ENCODE assay signal across 17 cellular contexts in genomic region chr1:54805981-54806381, GRCh38. TPM values are rescaled to one million over a fixed set of nuclear protein-coding genes. Genes with fewer than 3 reads are reported as not detected.
A peak's percentile ranks its signal among the peaks of the same experiment; 100 is the strongest.
DNase-seq lines count a peak whose midpoint lies in the region; ATAC-seq and TF ChIP-seq lines count a peak whose summit lies in the region.
"Had no signal": no experiment of that assay in that cellular context is flagged by ENCODE, and none has a peak within 500 bp of the region (broad histone marks: within the 10 kb centered on the region; RNA-seq: fewer than 3 reads in every experiment).

No MANE protein-coding gene starts in this region.

- no peak overlapping the region for H2AFZ ChIP-seq in trophoblast cell (ENCODE audit: insufficient read depth, low read length, poor library complexity)

- H3K4me1 ChIP-seq in suprapubic skin (peaks cover 19% of the 10 kb centered on the region), trophoblast cell (ENCODE audit: control insufficient read depth in 1 of 2, insufficient read depth in 2 of 2, low read length in 2 of 2) (peaks cover 0 to under 1% of the 10 kb centered on the region in 2 experiments)

- no peaks in the 10 kb centered on the region for H3K9me3 ChIP-seq in suprapubic skin
- H3K9me3 ChIP-seq in trophoblast cell (ENCODE audit: insufficient read depth, low read depth, low read length), result no peaks in the 10 kb centered on the region
- H3K9me3 ChIP-seq: BLaER1 treated with 17β-estradiol and CSF1 and Interleukin-3, amounts not matched to agents 10 nM and 100 nM had no signal

- H3K27me3 ChIP-seq in suprapubic skin (peaks cover 12% of the 10 kb centered on the region), trophoblast cell (ENCODE audit: insufficient read depth, low read length) (no peaks in the 10 kb centered on the region)
- H3K27me3 ChIP-seq: BLaER1 treated with 17β-estradiol and CSF1 and Interleukin-3, amounts not matched to agents 10 nM and 100 nM had no signal

- peak overlapping the region; percentile 58 for H3K27ac ChIP-seq in caudate nucleus (ENCODE audit: low read depth, low read length)
- H3K27ac ChIP-seq in suprapubic skin, result no peak overlapping the region
- no peak overlapping the region for H3K27ac ChIP-seq in trophoblast cell (ENCODE audit: low read depth, low read length)
- H3K27ac ChIP-seq: 22Rv1 had no signal

- H2BK120ac ChIP-seq in trophoblast cell (ENCODE audit: insufficient read depth, low read length, poor library complexity), result no peak overlapping the region

- H3K36me3 ChIP-seq in suprapubic skin (no peaks in the 10 kb centered on the region), trophoblast cell (ENCODE audit: control insufficient read depth in 1 of 2, insufficient read depth in 2 of 2, low read length in 2 of 2) (no peaks in the 10 kb centered on the region)
- H3K36me3 ChIP-seq: BLaER1 treated with 17β-estradiol and CSF1 and Interleukin-3, amounts not matched to agents 10 nM and 100 nM had no signal

- no peak overlapping the region for H2BK5ac ChIP-seq in trophoblast cell (ENCODE audit: low read depth, low read length, poor library complexity)

- H3K4me2 ChIP-seq in trophoblast cell (ENCODE audit: low read length), result no peak overlapping the region

- H3K14ac ChIP-seq in trophoblast cell (ENCODE audit: low read length), result no peak overlapping the region

- no peak overlapping the region for H3K23ac ChIP-seq in trophoblast cell (ENCODE audit: low read length)

- ATAC-seq in activated CD4-positive, CD25-positive, alpha-beta regulatory T cell treated with anti-CD3 and anti-CD28 coated beads, Interleukin-2, amount 50 U/mL, for 24 hours, result no peak
- no peak for ATAC-seq in left lobe of liver
- no peak for ATAC-seq in HG02798 (IDR thresholded peaks at IDR 0.05; ENCODE audit: poor library complexity, unreplicated experiment)

- TF ChIP-seq EP300 in suprapubic skin (IDR thresholded peaks at IDR 0.05), result no peak

- WGBS in suprapubic skin, result 73% methylated on average over 13 of the region's 35 CpGs
- WGBS in trophoblast cell (ENCODE audit: extremely low coverage, insufficient coverage, insufficient read length), result no CpG with 5 or more reads among the region's 35 CpGs

- H3K18ac ChIP-seq in trophoblast cell (ENCODE audit: low read length), result no peak overlapping the region

- no peak overlapping the region for H2AK5ac ChIP-seq in trophoblast cell (ENCODE audit: low read length)

- no peak overlapping the region for H4K12ac ChIP-seq in trophoblast cell (ENCODE audit: low read depth, low read length)

- no peak overlapping the region for H3K9ac ChIP-seq in trophoblast cell (ENCODE audit: low read length)
- H3K9ac ChIP-seq: BLaER1 treated with 17β-estradiol and CSF1 and Interleukin-3, amounts not matched to agents 10 nM and 100 nM had no signal

- no peak for TF ChIP-seq POLR2A in suprapubic skin (IDR thresholded peaks at IDR 0.05)

- TF ChIP-seq CTCF in suprapubic skin (IDR thresholded peaks at IDR 0.05), result no peak

- peak; percentile 26 for DNase-seq in activated CD4-positive, CD25-positive, alpha-beta regulatory T cell treated with anti-CD3 and anti-CD28 coated beads, Interleukin-2, amount 50 U/mL, for 72 hours
- DNase-seq in caudate nucleus (lab: John Stamatoyannopoulos, UW) (peak in 19 of 61 donors; percentile 5 to 47 (median 27)), left lobe of liver (ENCODE audit: low spot score) (peak; percentile 39), suprapubic skin (ENCODE audit: low spot score in 2 of 2) (peak; percentile 46 to 67), NCI-H2029 treated with DMSO at 0.1 percent for 48 hours (lab: John Stamatoyannopoulos, UW) (no peak), trophoblast cell (no peak)
- DNase-seq: HFFc6, NCI-H1417, NCI-H2029, NCI-H510A, SIG-M5 had no signal

- no peaks in the 10 kb centered on the region for H3K79me1 ChIP-seq in trophoblast cell (ENCODE audit: low read length)

- H3K4ac ChIP-seq in trophoblast cell (ENCODE audit: low read depth, low read length), result no peak overlapping the region

- H3K4me3 ChIP-seq in suprapubic skin (no peak overlapping the region), trophoblast cell (ENCODE audit: low read depth, low read length) (no peak overlapping the region)
- H3K4me3 ChIP-seq: BLaER1 treated with 17β-estradiol and CSF1 and Interleukin-3, amounts not matched to agents 10 nM and 100 nM had no signal

- H4K91ac ChIP-seq in trophoblast cell (ENCODE audit: low read depth, low read length), result no peak overlapping the region

- no peaks in the 10 kb centered on the region for H3K79me2 ChIP-seq in trophoblast cell (ENCODE audit: control insufficient read depth, insufficient read depth, low read length, poor library complexity)

- no peak overlapping the region for H2BK12ac ChIP-seq in trophoblast cell (ENCODE audit: low read length)

- H4K8ac ChIP-seq in trophoblast cell (ENCODE audit: low read depth, low read length), result no peak overlapping the region

RNA-seq across cellular contexts. Expression of gene TTC22, which starts 4.9 kb away (rescaled TPM):
- total RNA-seq in left lobe of liver (4.4 TPM), suprapubic skin (10 to 100 TPM; 37.4 to 64.0 (median 58.0) TPM)
- polyA plus RNA-seq in trophoblast cell (2013), result 0.12 and 0.35 TPM in 2 replicates
- total RNA-seq: Daoy, HFFc6, LHCN-M2 had no signal

RNA-seq across cellular contexts. Expression of gene PARS2, which starts 41.7 kb away (rescaled TPM):
- total RNA-seq in left lobe of liver (4.3 TPM), suprapubic skin (1 to 10 TPM; 3.2 to 8.7 (median 5.8) TPM)
- 3.8 and 3.9 TPM in 2 replicates for polyA plus RNA-seq in trophoblast cell (2013)

Comparison
In these comparisons a context has a peak if more than half of its experiments do, and no peak if none do; other contexts are left out.
1. DNase-seq: peak in activated CD4-positive, CD25-positive, alpha-beta regulatory T cell treated with anti-CD3 and anti-CD28 coated beads, Interleukin-2, amount 50 U/mL, for 72 hours (single experiment), left lobe of liver (single experiment) and suprapubic skin (2 of 2); none in NCI-H2029 treated with DMSO at 0.1 percent for 48 hours (single experiment) and trophoblast cell (0 of 2).